Comparison of ENCODE assay signal across 8 cellular contexts in genomic region chr19:7928741-7929701, GRCh38. TPM values are rescaled to one million over a fixed set of nuclear protein-coding genes. Genes with fewer than 3 reads are reported as not detected.
A peak's percentile ranks its signal among the peaks of the same experiment; 100 is the strongest.
DNase-seq lines count a peak whose midpoint lies in the region; FAIRE-seq and TF ChIP-seq lines count a peak whose summit lies in the region.

No MANE protein-coding gene starts in this region.

- no peaks in the 10 kb centered on the region for H3K27me3 ChIP-seq in astrocyte (ENCODE audit: insufficient read depth, low read length)

- no peaks in the 10 kb centered on the region for H3K79me2 ChIP-seq in astrocyte (ENCODE audit: insufficient read depth, low read length)

- H3K4me1 ChIP-seq in astrocyte (ENCODE audit: insufficient read depth, low read length): peaks cover 32% of the 10 kb centered on the region

- peaks cover 16% of the 10 kb centered on the region for H3K4me1 Mint-ChIP-seq in astrocyte (ENCODE audit: low read depth, unreplicated experiment)

- no peaks in the 10 kb centered on the region for H3K27me3 Mint-ChIP-seq in astrocyte (ENCODE audit: low read depth, unreplicated experiment)

- H3K9me3 Mint-ChIP-seq in astrocyte (ENCODE audit: unreplicated experiment): no peaks in the 10 kb centered on the region

- H3K4me3 Mint-ChIP-seq in astrocyte (ENCODE audit: unreplicated experiment): peak overlapping the region; percentile 78

- peak overlapping the region; percentile 87 for H3K27ac ChIP-seq in astrocyte (ENCODE audit: low read depth, low read length)

- TF ChIP-seq CTCF in astrocyte (IDR thresholded peaks at IDR 0.05; ENCODE audit: insufficient read depth, low read depth, low read length): peak; percentile 34

- peaks cover 13% of the 10 kb centered on the region for H4K20me1 ChIP-seq in astrocyte (ENCODE audit: insufficient read depth, low read length)

- H3K4me2 ChIP-seq in astrocyte (ENCODE audit: low read length): peak overlapping the region; percentile 71

- peaks cover 7% of the 10 kb centered on the region for H3K36me3 Mint-ChIP-seq in astrocyte (ENCODE audit: low read depth, unreplicated experiment)

- H3K4me3 ChIP-seq in astrocyte (ENCODE audit: insufficient read depth, low read depth, low read length): peak overlapping the region; percentile 23

- H3K9me3 ChIP-seq in astrocyte (ENCODE audit: insufficient read depth, low read depth, low read length): no peaks in the 10 kb centered on the region

- DNase-seq in CD1c-positive myeloid dendritic cell (ENCODE audit: extremely low spot score) (peak; percentile 78), HK-2 (ENCODE audit: unreplicated experiment) (peak; percentile 62), T-helper 2 cell (peak; percentile 41 to 77 (median 68)), astrocyte (ENCODE audit: low read depth) (peak; percentile 76), islet precursor cell (peak; percentile 81), occipital lobe (lab: John Stamatoyannopoulos, UW) (no peak), COLO829 (ENCODE audit: low spot score) (no peak)
- DNase-seq in stimulated activated CD8-positive, alpha-beta memory T cell treated with anti-CD3 and anti-CD28 coated beads, Interleukin-12 subunit alpha, Interleukin-12 subunit beta, amount 100 ng/mL, for 1 hour (ENCODE audit: low read depth): peak; percentile 51

- no peak overlapping the region for H2AFZ ChIP-seq in astrocyte (ENCODE audit: low read depth, low read length)

- peaks cover 4% of the 10 kb centered on the region for H3K36me3 ChIP-seq in astrocyte (ENCODE audit: insufficient read depth, low read length)

- FAIRE-seq in astrocyte (lab: Jason Lieb, UNC): no peak

- peak overlapping the region; percentile 95 for H3K27ac Mint-ChIP-seq in astrocyte (ENCODE audit: unreplicated experiment)

- H3K9ac ChIP-seq in astrocyte (ENCODE audit: low read length): peak overlapping the region; percentile 76

RNA-seq across cellular contexts. Expression of gene CTXN1, which starts 3.1 kb away (rescaled TPM):
- total RNA-seq in astrocyte (49.5 and 55.9 TPM in 2 replicates), occipital lobe (15.4 TPM)

RNA-seq across cellular contexts. Expression of gene SNAPC2, which starts 8.9 kb away (rescaled TPM):
- total RNA-seq in astrocyte (14.7 and 15.2 TPM in 2 replicates), occipital lobe (6.2 TPM)

RNA-seq across cellular contexts. Expression of gene TGFBR3L, which starts 14.4 kb away (rescaled TPM):
- total RNA-seq in astrocyte: 2.8 and 4.6 TPM in 2 replicates
- total RNA-seq in occipital lobe: not detected

RNA-seq across cellular contexts. Expression of gene TIMM44, which starts 14.4 kb away (rescaled TPM):
- total RNA-seq in astrocyte (60.5 and 71.1 TPM in 2 replicates), occipital lobe (20.9 TPM)

RNA-seq across cellular contexts. Expression of gene MAP2K7, which starts 25.3 kb away (rescaled TPM):
- 20.9 and 22.9 TPM in 2 replicates for total RNA-seq in astrocyte
- 6.7 TPM for total RNA-seq in occipital lobe

Comparison
In these comparisons a context has a peak if more than half of its experiments do, and no peak if none do; other contexts are left out.
1. DNase-seq: peak in CD1c-positive myeloid dendritic cell (single experiment), HK-2 (single experiment), T-helper 2 cell (5 of 5), astrocyte (single experiment), islet precursor cell (single experiment) and stimulated activated CD8-positive, alpha-beta memory T cell treated with anti-CD3 and anti-CD28 coated beads, Interleukin-12 subunit alpha, Interleukin-12 subunit beta, amount 100 ng/mL, for 1 hour (single experiment); none in occipital lobe (single experiment) and COLO829 (single experiment).